17 cellular contexts compared by ENCODE assay signal in the genomic region with DNA sequence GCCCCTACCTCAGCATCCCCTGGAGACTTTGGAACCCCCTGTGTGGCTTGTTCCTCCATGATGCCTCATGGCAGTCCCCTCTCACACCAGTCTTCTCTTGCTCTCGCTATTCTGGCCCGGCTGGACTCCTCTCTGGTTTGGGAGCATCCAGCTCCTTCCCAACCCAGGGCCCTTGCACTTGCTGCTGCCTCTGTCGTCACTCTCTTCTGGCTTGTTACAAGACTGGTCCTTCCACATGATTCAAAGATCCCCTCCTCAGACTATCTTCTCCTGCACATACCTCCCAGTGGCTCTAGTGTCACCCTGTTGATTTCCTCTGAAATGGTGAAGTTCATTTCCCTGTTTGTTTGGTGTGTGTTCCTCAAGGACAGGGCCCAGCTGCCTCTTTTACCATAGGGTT. TPM values are rescaled to one million over a fixed set of nuclear protein-coding genes. Genes with fewer than 3 reads are reported as not detected.
DNase-seq lines count a peak whose midpoint lies in the region; ATAC-seq and TF ChIP-seq lines count a peak whose summit lies in the region.
"Had no signal": no experiment of that assay in that cellular context is flagged by ENCODE, and none has a peak within 500 bp of the region (broad histone marks: within the 10 kb centered on the region; RNA-seq: fewer than 3 reads in every experiment).

No MANE protein-coding gene starts in this region.

- H3K4me3 ChIP-seq in Caco-2 (ENCODE audit: low read depth, low read length): no peak overlapping the region
- H3K4me3 ChIP-seq: ascending aorta, thyroid gland had no signal

- DNase-seq in Caco-2: no peak
- DNase-seq in nephron progenitor cell: no peak
- no peak for DNase-seq in mesothelial cell of epicardium (ENCODE audit: low spot score in 2 of 2, unreplicated experiment in 2 of 2)
- DNase-seq in G401 (ENCODE audit: low spot score): no peak
- DNase-seq in NCI-H1105 treated with DMSO at 0.1 percent for 48 hours (lab: John Stamatoyannopoulos, UW): no peak
- DNase-seq: activated CD4-positive, alpha-beta T cell treated with anti-CD3 and anti-CD28 coated beads for 36 hours; activated T-cell treated with anti-CD3 and anti-CD28 coated beads, Interleukin-2, amount 50 U/mL, for 4 hours; GOT3; NCI-H748 treated with DMSO at 0.1 percent for 48 hours; thyroid gland had no signal

- peak overlapping the region; percentile 38 for H3K4me3 Mint-ChIP-seq in Caco-2 (ENCODE audit: unreplicated experiment)
- H3K4me3 Mint-ChIP-seq in activated T-helper 17 cell treated with anti-CD3 and anti-CD28 coated beads, Interleukin-2, amount 50 U/mL, for 72 hours: no peak overlapping the region
- H3K4me3 Mint-ChIP-seq in nephron progenitor cell: peak overlapping the region; percentile 26
- no peak overlapping the region for H3K4me3 Mint-ChIP-seq in mesothelial cell of epicardium

- H3K27ac Mint-ChIP-seq in Caco-2 (ENCODE audit: unreplicated experiment) (no peak overlapping the region), nephron progenitor cell (no peak overlapping the region), mesothelial cell of epicardium (no peak overlapping the region)
- peak overlapping the region; percentile 44 for H3K27ac Mint-ChIP-seq in activated T-helper 17 cell treated with anti-CD3 and anti-CD28 coated beads, Interleukin-2, amount 50 U/mL, for 72 hours
- H3K27ac Mint-ChIP-seq: activated CD4-positive, alpha-beta T cell treated with anti-CD3 and anti-CD28 coated beads for 36 hours had no signal

- ATAC-seq in activated T-helper 17 cell treated with anti-CD3 and anti-CD28 coated beads, Interleukin-2, amount 50 U/mL, for 72 hours (replicated peaks): no peak
- ATAC-seq in GM18868 (IDR thresholded peaks at IDR 0.05; ENCODE audit: unreplicated experiment): no peak
- ATAC-seq: activated CD4-positive, alpha-beta T cell treated with anti-CD3 and anti-CD28 coated beads for 36 hours; activated T-cell treated with anti-CD3 and anti-CD28 coated beads, Interleukin-2, amount 50 U/mL, for 4 hours had no signal

- BruUV-seq in Caco-2 (replicated peaks; lab: Mats Ljungman, UMichigan): no TSS peak

- intact Hi-C loops in Caco-2 (cut with micrococcal nuclease; ENCODE audit: unreplicated experiment): no loop called here

- H3K27me3 Mint-ChIP-seq in Caco-2 (ENCODE audit: insufficient read depth, unreplicated experiment): no peaks in the 10 kb centered on the region
- H3K27me3 Mint-ChIP-seq in activated T-helper 17 cell treated with anti-CD3 and anti-CD28 coated beads, Interleukin-2, amount 50 U/mL, for 72 hours: no peaks in the 10 kb centered on the region
- H3K27me3 Mint-ChIP-seq in nephron progenitor cell (ENCODE audit: low read depth, poor library complexity): peaks cover 27% of the 10 kb centered on the region
- peaks cover 7% of the 10 kb centered on the region for H3K27me3 Mint-ChIP-seq in mesothelial cell of epicardium (ENCODE audit: low read depth)
- H3K27me3 Mint-ChIP-seq: activated CD4-positive, alpha-beta T cell treated with anti-CD3 and anti-CD28 coated beads for 36 hours had no signal

- H3K9me3 Mint-ChIP-seq in Caco-2 (ENCODE audit: unreplicated experiment) (no peaks in the 10 kb centered on the region), nephron progenitor cell (no peaks in the 10 kb centered on the region), mesothelial cell of epicardium (no peaks in the 10 kb centered on the region)
- H3K9me3 Mint-ChIP-seq in activated T-helper 17 cell treated with anti-CD3 and anti-CD28 coated beads, Interleukin-2, amount 50 U/mL, for 72 hours: no peaks in the 10 kb centered on the region
- H3K9me3 Mint-ChIP-seq: activated T-cell treated with anti-CD3 and anti-CD28 coated beads, Interleukin-2, amount 50 U/mL, for 4 hours had no signal

- peaks cover 6% of the 10 kb centered on the region; the same call in 1 of the 2 replicates for H3K4me1 ChIP-seq in Caco-2

- H3K4me1 Mint-ChIP-seq in Caco-2 (ENCODE audit: low read depth, unreplicated experiment): no peaks in the 10 kb centered on the region
- H3K4me1 Mint-ChIP-seq in activated T-helper 17 cell treated with anti-CD3 and anti-CD28 coated beads, Interleukin-2, amount 50 U/mL, for 72 hours: peaks cover 11% of the 10 kb centered on the region
- peaks cover 72% of the 10 kb centered on the region for H3K4me1 Mint-ChIP-seq in nephron progenitor cell
- peaks cover 33% of the 10 kb centered on the region for H3K4me1 Mint-ChIP-seq in mesothelial cell of epicardium

- H3K27me3 ChIP-seq in Caco-2 (replicated peaks; ENCODE audit: control insufficient read depth, insufficient read depth, low read length): no peaks in the 10 kb centered on the region
- H3K27me3 ChIP-seq: ascending aorta, thyroid gland had no signal

- in situ Hi-C loops in G401 (cut with HindIII; ENCODE audit: low sequenced_read_pairs): no loop called here

- H3K9me3 ChIP-seq in Caco-2: no peaks in the 10 kb centered on the region
- H3K9me3 ChIP-seq: ascending aorta, thyroid gland had no signal

- no peak for TF ChIP-seq CTCF in 22Rv1 (IDR thresholded peaks at IDR 0.05)
- TF ChIP-seq CTCF in Caco-2 (IDR thresholded peaks at IDR 0.05; ENCODE audit: insufficient read depth in 1 of 2, low read depth in 1 of 2, low read length in 1 of 2, severe bottlenecking in 1 of 2, unreplicated experiment in 1 of 2): no peak
- no peak for TF ChIP-seq CTCF in nephron progenitor cell (IDR thresholded peaks at IDR 0.05)
- no peak for TF ChIP-seq CTCF in mesothelial cell of epicardium (IDR thresholded peaks at IDR 0.05; ENCODE audit: unreplicated experiment)

- H3K36me3 ChIP-seq in Caco-2 (ENCODE audit: control insufficient read depth, insufficient read depth, low read length): no peaks in the 10 kb centered on the region
- H3K36me3 ChIP-seq: ascending aorta, thyroid gland had no signal

- H3K27ac ChIP-seq in 22Rv1: peak overlapping the region; percentile 46
- H3K27ac ChIP-seq: ascending aorta, thyroid gland had no signal

- POLR2A ChIA-PET in Caco-2 (lab: Charles Lee): no interaction called here

- no peaks in the 10 kb centered on the region for H3K36me3 Mint-ChIP-seq in Caco-2 (ENCODE audit: insufficient read depth, unreplicated experiment)
- no peaks in the 10 kb centered on the region for H3K36me3 Mint-ChIP-seq in activated T-helper 17 cell treated with anti-CD3 and anti-CD28 coated beads, Interleukin-2, amount 50 U/mL, for 72 hours (ENCODE audit: low read depth)
- no peaks in the 10 kb centered on the region for H3K36me3 Mint-ChIP-seq in nephron progenitor cell (ENCODE audit: low read depth)
- no peaks in the 10 kb centered on the region for H3K36me3 Mint-ChIP-seq in mesothelial cell of epicardium

- CTCF ChIA-PET in Caco-2 (lab: Charles Lee): interaction anchor here (1.0 to 1.4 kb wide), 2 partner anchors 13 to 35 kb away, joined by 3 read pairs; no protein-coding TSS in a partner anchor

RNA-seq across cellular contexts. Expression of gene GNAI2, which starts 6.5 kb away (rescaled TPM):
- total RNA-seq in Caco-2 (2022) (59.3 and 62.0 TPM in 2 replicates), mesothelial cell of epicardium (155 to 159 TPM (median 156 TPM) in 3 replicates)
- total RNA-seq in activated T-helper 17 cell treated with anti-CD3 and anti-CD28 coated beads, Interleukin-2, amount 50 U/mL, for 72 hours: 100 to 1,000 TPM; 283 to 392 TPM
- total RNA-seq in G401 (2014; rRNA removed; shearing (Covaris generic)): 67.4 and 104 TPM in 2 replicates

RNA-seq across cellular contexts. Expression of gene SLC38A3, which starts 24.4 kb away (rescaled TPM):
- total RNA-seq in Caco-2 (2022) (11.4 and 16.8 TPM in 2 replicates), mesothelial cell of epicardium (0.84 to 2.5 TPM (median 1.8 TPM) in 3 replicates)
- under 1 TPM in 1 of 2 donors, not detected in 1; 0.71 TPM for total RNA-seq in activated T-helper 17 cell treated with anti-CD3 and anti-CD28 coated beads, Interleukin-2, amount 50 U/mL, for 72 hours
- total RNA-seq in G401 (2014; rRNA removed; shearing (Covaris generic)): 1.1 and 3.0 TPM in 2 replicates
- total RNA-seq: ascending aorta, RPMI7951 had no signal

RNA-seq across cellular contexts. Expression of gene GNAT1, which starts 38.1 kb away (rescaled TPM):
- total RNA-seq in Caco-2 (2022) (0.50 TPM in 1 of 2 replicates, not detected in the other), mesothelial cell of epicardium (0.27 to 0.98 TPM (median 0.55 TPM) in 3 replicates)
- total RNA-seq in activated T-helper 17 cell treated with anti-CD3 and anti-CD28 coated beads, Interleukin-2, amount 50 U/mL, for 72 hours: not detected
- not detected in 2 replicates for total RNA-seq in G401 (2014; rRNA removed; shearing (Covaris generic))
- total RNA-seq: activated T-cell treated with anti-CD3 and anti-CD28 coated beads, Interleukin-2, amount 50 U/mL, for 4 hours; dermis microvascular lymphatic vessel endothelial cell; mucosa of gallbladder; RPMI7951; thyroid gland had no signal

RNA-seq across cellular contexts. Expression of gene SEMA3B, which starts 39.5 kb away (rescaled TPM):
- 19.7 and 21.8 TPM in 2 replicates for total RNA-seq in Caco-2 (2022)
- total RNA-seq in activated T-helper 17 cell treated with anti-CD3 and anti-CD28 coated beads, Interleukin-2, amount 50 U/mL, for 72 hours: 1 to 10 TPM; 1.2 to 2.3 TPM
- 166 to 179 TPM (median 177 TPM) in 3 replicates for total RNA-seq in mesothelial cell of epicardium
- total RNA-seq in G401 (2014; rRNA removed; shearing (Covaris generic)): 68.1 and 81.8 TPM in 2 replicates

RNA-seq across cellular contexts. Expression of gene LSMEM2, which starts 49.4 kb away (rescaled TPM):
- total RNA-seq in Caco-2 (2022) (not detected in 2 replicates), mesothelial cell of epicardium (0.38 to 0.51 TPM (median 0.50 TPM) in 3 replicates)
- under 1 TPM in 1 of 2 donors, not detected in 1; 0.34 TPM for total RNA-seq in activated T-helper 17 cell treated with anti-CD3 and anti-CD28 coated beads, Interleukin-2, amount 50 U/mL, for 72 hours
- total RNA-seq in G401 (2014; rRNA removed; shearing (Covaris generic)): 1.6 TPM in 1 of 2 replicates, not detected in the other
- total RNA-seq: activated CD4-positive, alpha-beta T cell treated with anti-CD3 and anti-CD28 coated beads for 36 hours; ascending aorta; dermis microvascular lymphatic vessel endothelial cell; RPMI7951; thyroid gland had no signal

Comparison
In these comparisons a context has a peak if more than half of its experiments do, and no peak if none do; other contexts are left out.
1. H3K4me3 Mint-ChIP-seq: peak in Caco-2 (single experiment) and nephron progenitor cell (single experiment); none in activated T-helper 17 cell treated with anti-CD3 and anti-CD28 coated beads, Interleukin-2, amount 50 U/mL, for 72 hours (single experiment) and mesothelial cell of epicardium (single experiment).